ENCODE assay signal across 8 cellular contexts in the genomic region with DNA sequence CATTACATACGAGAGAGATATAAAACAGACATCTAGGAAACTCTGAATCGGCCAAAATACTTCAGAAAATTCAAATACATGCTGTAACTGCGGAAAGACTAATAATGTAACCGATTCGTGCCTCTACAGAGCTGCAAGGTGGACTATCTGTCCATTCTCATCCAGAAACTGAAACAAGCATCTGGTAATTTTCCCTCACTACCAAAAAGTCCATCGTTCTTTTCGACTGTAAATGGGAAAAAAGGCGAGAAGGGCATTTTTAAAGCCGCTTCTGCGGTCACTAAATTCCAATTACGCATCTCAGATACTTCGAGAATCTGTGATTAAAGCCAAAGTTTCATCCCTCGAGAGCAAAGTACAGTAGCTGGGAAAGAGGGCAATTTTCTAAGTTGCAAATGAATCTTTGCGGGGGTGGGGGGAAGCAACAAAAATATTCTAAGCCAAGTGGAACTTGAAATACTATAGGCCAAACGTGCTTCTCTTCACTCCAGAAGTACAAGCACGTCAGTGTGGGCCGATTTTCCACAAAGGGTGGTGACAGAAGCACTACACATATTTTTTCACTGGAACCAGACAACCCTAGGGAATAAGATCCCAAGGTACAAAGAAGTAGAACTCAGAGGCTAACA. TPM values are rescaled to one million over a fixed set of nuclear protein-coding genes. Genes with fewer than 3 reads are reported as not detected.
DNase-seq lines count a peak whose midpoint lies in the region; ATAC-seq and TF ChIP-seq lines count a peak whose summit lies in the region.

No MANE protein-coding gene starts in this region.

- H3K27me3 ChIP-seq in BE2C: no peaks in the 10 kb centered on the region
- H3K27me3 ChIP-seq in naive thymus-derived CD4-positive, alpha-beta T cell (ENCODE audit: control insufficient read depth in 2 of 2, insufficient read depth in 2 of 2, low read length in 2 of 2): no peaks in the 10 kb centered on the region

- no peak for ATAC-seq in central memory CD8-positive, alpha-beta T cell (replicated peaks; ENCODE audit: extremely low read depth, poor library complexity, severe bottlenecking)
- no peak for ATAC-seq in naive thymus-derived CD4-positive, alpha-beta T cell

- H3K27me3 Mint-ChIP-seq in IgD-negative memory B cell: no peaks in the 10 kb centered on the region
- no peaks in the 10 kb centered on the region for H3K27me3 Mint-ChIP-seq in central memory CD8-positive, alpha-beta T cell
- H3K27me3 Mint-ChIP-seq in naive thymus-derived CD4-positive, alpha-beta T cell: peaks cover 0 to 4% (median 0%) of the 10 kb centered on the region in 5 donors

- peaks cover 28 to 36% (median 29%) of the 10 kb centered on the region in 3 donors for H3K4me1 Mint-ChIP-seq in IgD-negative memory B cell
- peaks cover 56% of the 10 kb centered on the region for H3K4me1 Mint-ChIP-seq in central memory CD8-positive, alpha-beta T cell
- peaks cover 41 to 65% (median 59%) of the 10 kb centered on the region in 7 donors for H3K4me1 Mint-ChIP-seq in naive thymus-derived CD4-positive, alpha-beta T cell

- peak overlapping the region; percentile 76 for H3K4me3 ChIP-seq in BE2C (ENCODE audit: low read depth, low read length)
- H3K4me3 ChIP-seq in naive thymus-derived CD4-positive, alpha-beta T cell (ENCODE audit: low read length): peak overlapping the region; percentile 81

- no peaks in the 10 kb centered on the region for H3K9me3 ChIP-seq in BE2C
- no peaks in the 10 kb centered on the region for H3K9me3 ChIP-seq in naive thymus-derived CD4-positive, alpha-beta T cell (ENCODE audit: control insufficient read depth in 2 of 3, low read length in 3 of 3)

- H3K4me3 Mint-ChIP-seq in IgD-negative memory B cell: peak overlapping the region; percentile 89 to 100 (median 96)
- H3K4me3 Mint-ChIP-seq in central memory CD8-positive, alpha-beta T cell: peak overlapping the region; percentile 94
- peak overlapping the region; percentile 95 to 100 (median 97) for H3K4me3 Mint-ChIP-seq in naive thymus-derived CD4-positive, alpha-beta T cell

- H3K4me1 ChIP-seq in BE2C: no peaks in the 10 kb centered on the region
- peaks cover 31 to 35% of the 10 kb centered on the region in 2 donors for H3K4me1 ChIP-seq in naive thymus-derived CD4-positive, alpha-beta T cell (ENCODE audit: control insufficient read depth in 2 of 2, insufficient read depth in 2 of 2, low read length in 2 of 2)

- peak overlapping the region; percentile 82 for H3K27ac ChIP-seq in naive thymus-derived CD4-positive, alpha-beta T cell (ENCODE audit: low read depth, low read length)

- no peaks in the 10 kb centered on the region for H3K9me3 Mint-ChIP-seq in IgD-negative memory B cell
- no peaks in the 10 kb centered on the region for H3K9me3 Mint-ChIP-seq in central memory CD8-positive, alpha-beta T cell
- peaks cover 0 to 5% (median 0%) of the 10 kb centered on the region in 11 donors for H3K9me3 Mint-ChIP-seq in naive thymus-derived CD4-positive, alpha-beta T cell

- intact Hi-C loops in naive thymus-derived CD4-positive, alpha-beta T cell (cut with micrococcal nuclease): loop anchor here (1.0 to 10.0 kb wide), 13 partner anchors 8 to 925 kb away; partner anchors contain the start of genes PPRC1 (in 2 of the 2), BTRC (in 1 of the 2), CUEDC2 (in 1 of the 2) and FBXW4 (in 1 of the 2)

- CTCF ChIA-PET in naive thymus-derived CD4-positive, alpha-beta T cell (lab: Charles Lee): interaction anchor here (0.6 to 2.1 kb wide), 8 partner anchors 13 to 825 kb away, joined by 3 to 21 read pairs (median 6); no protein-coding TSS in a partner anchor

- no peak for TF ChIP-seq CTCF in BE2C (IDR thresholded peaks at IDR 0.05; ENCODE audit: low read depth, low read length)

- POLR2A ChIA-PET in naive thymus-derived CD4-positive, alpha-beta T cell (lab: Charles Lee): interaction anchor here (0.7 to 4.9 kb wide), 9 partner anchors 11 to 301 kb away, joined by 4 to 71 read pairs (median 15); partner anchors contain the start of genes FBXW4 and NPM3

- H3K27ac Mint-ChIP-seq in IgD-negative memory B cell: peak overlapping the region; percentile 95 to 97 (median 95)
- H3K27ac Mint-ChIP-seq in central memory CD8-positive, alpha-beta T cell (ENCODE audit: low read depth): peak overlapping the region; percentile 98
- H3K27ac Mint-ChIP-seq in naive thymus-derived CD4-positive, alpha-beta T cell: peak overlapping the region; percentile 78 to 99 (median 98)

- no peaks in the 10 kb centered on the region for H3K36me3 Mint-ChIP-seq in IgD-negative memory B cell
- H3K36me3 Mint-ChIP-seq in central memory CD8-positive, alpha-beta T cell (ENCODE audit: insufficient read depth): peaks cover 31% of the 10 kb centered on the region
- peaks cover 3 to 18% (median 14%) of the 10 kb centered on the region in 5 donors for H3K36me3 Mint-ChIP-seq in naive thymus-derived CD4-positive, alpha-beta T cell

- DNase-seq in BE2C (no peak), NCI-H1694 (lab: John Stamatoyannopoulos, UW) (no peak), Kasumi-1 (lab: John Stamatoyannopoulos, UW) (no peak), HT-29 (ENCODE audit: low spot score) (no peak), SHP77 treated with DMSO at 0.1 percent for 48 hours (lab: John Stamatoyannopoulos, UW) (no peak)
- no peak for DNase-seq in central memory CD8-positive, alpha-beta T cell (ENCODE audit: low spot score in 2 of 2)
- no peak for DNase-seq in naive thymus-derived CD4-positive, alpha-beta T cell

- peaks cover 18% of the 10 kb centered on the region for H3K36me3 ChIP-seq in BE2C
- H3K36me3 ChIP-seq in naive thymus-derived CD4-positive, alpha-beta T cell (ENCODE audit: control insufficient read depth in 2 of 3, insufficient read depth in 3 of 3, low read length in 3 of 3): peaks cover 0 to 13% (median 8%) of the 10 kb centered on the region in 3 experiments

RNA-seq across cellular contexts. Expression of gene OGA, which starts 1.2 kb away (rescaled TPM):
- polyA plus RNA-seq in BE2C (2012; ENCODE audit: insufficient read depth, insufficient read length, low read depth): 41.7 TPM
- polyA plus RNA-seq in IgD-negative memory B cell: 47.8 TPM
- 100 to 1,000 TPM; 154 to 338 (median 321) TPM for total RNA-seq in naive thymus-derived CD4-positive, alpha-beta T cell
- 10 to 100 TPM; 45.8 to 47.6 TPM for polyA plus RNA-seq in naive thymus-derived CD4-positive, alpha-beta T cell
- 42.9 and 43.2 TPM in 2 replicates for total RNA-seq in HT-29 (2014; rRNA removed; shearing (Covaris generic))

RNA-seq across cellular contexts. Expression of gene KCNIP2, which starts 26.6 kb away (rescaled TPM):
- polyA plus RNA-seq in BE2C (2012; ENCODE audit: insufficient read depth, insufficient read length, low read depth): 5.0 TPM
- polyA plus RNA-seq in IgD-negative memory B cell: 14.5 TPM
- 1 to 10 TPM; 1.9 to 6.3 (median 2.6) TPM for total RNA-seq in naive thymus-derived CD4-positive, alpha-beta T cell
- under 1 TPM in 1 of 2 donors, not detected in 1; 0.27 TPM for polyA plus RNA-seq in naive thymus-derived CD4-positive, alpha-beta T cell
- 1.2 and 1.9 TPM in 2 replicates for total RNA-seq in HT-29 (2014; rRNA removed; shearing (Covaris generic))

RNA-seq across cellular contexts. Expression of gene NPM3, which starts 33.8 kb away (rescaled TPM):
- polyA plus RNA-seq in BE2C (2012; ENCODE audit: insufficient read depth, insufficient read length, low read depth): 189 TPM
- polyA plus RNA-seq in IgD-negative memory B cell: 2.9 TPM
- total RNA-seq in naive thymus-derived CD4-positive, alpha-beta T cell: 10 to 100 TPM; 10.9 to 31.3 (median 16.2) TPM
- polyA plus RNA-seq in naive thymus-derived CD4-positive, alpha-beta T cell: 10 to 100 TPM; 10.3 to 13.7 TPM
- total RNA-seq in HT-29 (2014; rRNA removed; shearing (Covaris generic)): 160 and 184 TPM in 2 replicates

RNA-seq across cellular contexts. Expression of gene FGF8, which starts 41.1 kb away (rescaled TPM):
- polyA plus RNA-seq in BE2C (2012; ENCODE audit: insufficient read depth, insufficient read length, low read depth): not detected
- polyA plus RNA-seq in IgD-negative memory B cell: not detected
- total RNA-seq in naive thymus-derived CD4-positive, alpha-beta T cell: not detected
- not detected for polyA plus RNA-seq in naive thymus-derived CD4-positive, alpha-beta T cell
- total RNA-seq in HT-29 (2014; rRNA removed; shearing (Covaris generic)): not detected in 2 replicates
